ENCODE assay signal across 24 cellular contexts in the genomic region with DNA sequence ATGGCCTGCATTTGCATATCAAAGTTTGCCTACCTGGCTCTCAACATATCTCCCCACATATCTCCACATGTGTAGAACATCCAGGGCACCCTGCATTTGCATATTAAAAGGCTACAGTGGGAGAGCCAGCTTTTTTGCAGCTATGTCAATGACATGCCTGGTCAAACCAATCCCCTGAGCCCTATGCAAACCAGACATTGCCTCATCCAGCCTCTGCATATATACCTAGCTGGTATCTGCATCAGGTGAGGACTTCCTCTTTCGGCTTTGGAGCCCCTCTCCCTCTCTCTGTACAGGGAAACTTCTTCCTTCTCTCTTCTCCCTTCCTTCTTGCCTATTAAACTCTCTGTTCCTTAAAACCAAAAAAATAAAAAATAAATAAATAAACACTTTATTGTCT.
DNase-seq lines count a peak whose midpoint lies in the region; ATAC-seq, FAIRE-seq and TF ChIP-seq lines count a peak whose summit lies in the region.
"Had no signal": no experiment of that assay in that cellular context is flagged by ENCODE, and none has a peak within 500 bp of the region (broad histone marks: within the 10 kb centered on the region; RNA-seq: fewer than 3 reads in every experiment).

No MANE protein-coding gene starts in this region.

- H3K27ac ChIP-seq in mesendoderm (ENCODE audit: low read depth, low read length), result no peak overlapping the region
- H3K27ac ChIP-seq: A549; BLaER1 treated with 17β-estradiol and CSF1 and Interleukin-3, amounts not matched to agents 10 nM and 100 nM had no signal

- WGBS in mesendoderm (ENCODE audit: extremely low coverage, insufficient coverage, low lambda C conversion rate), result no CpG with 5 or more reads among the region's 1 CpG

- no peaks in the 10 kb centered on the region for H3K36me3 Mint-ChIP-seq in WTC11
- H3K36me3 Mint-ChIP-seq: CD14-positive monocyte had no signal

- H3K27me3 ChIP-seq in mesendoderm (ENCODE audit: insufficient read depth, low read length, poor library complexity), result no peaks in the 10 kb centered on the region
- H3K27me3 ChIP-seq: BE2C; BLaER1 treated with 17β-estradiol and CSF1 and Interleukin-3, amounts not matched to agents 10 nM and 100 nM had no signal

- H4K8ac ChIP-seq in mesendoderm (ENCODE audit: low read depth, low read length), result no peak overlapping the region

- no peak for TF ChIP-seq POLR2A in GM12891 (IDR thresholded peaks at IDR 0.05; ENCODE audit: low read depth, low read length)

- peaks cover 25% of the 10 kb centered on the region for H3K4me1 Mint-ChIP-seq in WTC11

- no peak overlapping the region for H3K27ac Mint-ChIP-seq in WTC11
- H3K27ac Mint-ChIP-seq: CD4-positive, alpha-beta T cell; HFFc6 had no signal

- no peaks in the 10 kb centered on the region for H3K9me3 Mint-ChIP-seq in WTC11
- H3K9me3 Mint-ChIP-seq: CD4-positive, alpha-beta T cell had no signal

- H3K27me3 Mint-ChIP-seq in WTC11 (ENCODE audit: low read depth), result no peaks in the 10 kb centered on the region; the same call in 1 of the 2 replicates
- H3K27me3 Mint-ChIP-seq: CD4-positive, alpha-beta T cell had no signal

- peak; percentile 69 for ATAC-seq in WTC11
- ATAC-seq: A549 had no signal

- DNase-seq in GM12891 (ENCODE audit: insufficient read length, low spot score), result no peak
- peak; percentile 49 to 62 for DNase-seq in NCI-H526 (lab: John Stamatoyannopoulos, UW)
- DNase-seq in WTC11 (ENCODE audit: low spot score), result no peak
- DNase-seq in mesendoderm, result peak; percentile 27
- no peak for DNase-seq in GM13977 (ENCODE audit: low spot score)
- no peak for DNase-seq in stimulated activated naive CD4-positive, alpha-beta T cell (lab: John Stamatoyannopoulos, UW)
- DNase-seq in anterior cingulate cortex (lab: John Stamatoyannopoulos, UW), result no peak
- DNase-seq: 8988T; ACHN; AML-193; BE2C; Calu3; CD4-positive, alpha-beta T cell; COR-L47; DMS53; DMS79 treated with DMSO at 0.1 percent for 48 hours; GOT3; HFFc6 had no signal

- no peaks in the 10 kb centered on the region for H3K79me1 ChIP-seq in mesendoderm (ENCODE audit: low read length)

- no peak overlapping the region for H3K9ac ChIP-seq in mesendoderm (ENCODE audit: low read length)
- H3K9ac ChIP-seq: BLaER1 treated with 17β-estradiol and CSF1 and Interleukin-3, amounts not matched to agents 10 nM and 100 nM had no signal

- no peak overlapping the region for H3K4me2 ChIP-seq in mesendoderm (ENCODE audit: low read length)
- H3K4me2 ChIP-seq: A549; BLaER1 treated with 17β-estradiol and CSF1 and Interleukin-3, amounts not matched to agents 10 nM and 100 nM had no signal

- no peaks in the 10 kb centered on the region for H3K79me2 ChIP-seq in mesendoderm (ENCODE audit: control insufficient read depth, insufficient read depth, low read length)

- no peak overlapping the region for H3K18ac ChIP-seq in mesendoderm (ENCODE audit: low read length)

- TF ChIP-seq CTCF in WTC11 (IDR thresholded peaks at IDR 0.05), result no peak
- TF ChIP-seq CTCF in GM13977 (IDR thresholded peaks at IDR 0.05; ENCODE audit: extremely low read depth, insufficient read depth, missing control alignments), result no peak

- no peak overlapping the region for H3K4me3 ChIP-seq in mesendoderm (ENCODE audit: low read length)
- H3K4me3 ChIP-seq: A549; BLaER1 treated with 17β-estradiol and CSF1 and Interleukin-3, amounts not matched to agents 10 nM and 100 nM; HAP-1 had no signal

- H2BK15ac ChIP-seq in mesendoderm (replicated peaks; ENCODE audit: low read depth), result no peak overlapping the region

- CTCF ChIA-PET in WTC11 (lab: Charles Lee), result no interaction called here

- no peak overlapping the region for H4K5ac ChIP-seq in mesendoderm (ENCODE audit: low read length)

- H3K4me3 Mint-ChIP-seq in WTC11, result no peak overlapping the region
- H3K4me3 Mint-ChIP-seq: CD14-positive monocyte; CD4-positive, alpha-beta T cell; HFFc6 had no signal

- no peak for FAIRE-seq in GM12891 (lab: Jason Lieb, UNC)
- FAIRE-seq: A549, G401.6, H54 had no signal

- no peak overlapping the region for H3K56ac ChIP-seq in mesendoderm (ENCODE audit: low read length)

- no peak overlapping the region for H3K23ac ChIP-seq in mesendoderm (ENCODE audit: low read length)

- no peaks in the 10 kb centered on the region for H3K36me3 ChIP-seq in mesendoderm (ENCODE audit: control insufficient read depth, insufficient read depth, low read length)
- H3K36me3 ChIP-seq: BE2C; BLaER1 treated with 17β-estradiol and CSF1 and Interleukin-3, amounts not matched to agents 10 nM and 100 nM; HAP-1 had no signal

- in situ Hi-C loops in GM13977 (cut with MboI; ENCODE audit: low pct_unique_long_range_greater_than_20kb, low sequenced_read_pairs, unreplicated experiment), result no loop called here

- H3K4me1 ChIP-seq in mesendoderm (ENCODE audit: control insufficient read depth, low read depth, low read length), result no peaks in the 10 kb centered on the region
- H3K4me1 ChIP-seq: A549, BE2C had no signal

- POLR2A ChIA-PET in WTC11 (lab: Charles Lee), result no interaction called here

- H2AK5ac ChIP-seq in mesendoderm (ENCODE audit: low read length), result no peak overlapping the region

- no peak overlapping the region for H2BK5ac ChIP-seq in mesendoderm (ENCODE audit: low read length)

- no peak overlapping the region for H3K4ac ChIP-seq in mesendoderm (ENCODE audit: low read depth, low read length)

- no peak overlapping the region for H2BK120ac ChIP-seq in mesendoderm (ENCODE audit: low read depth, low read length)

TF ChIP-seq in GM12891, 5 proteins besides CTCF, POLR2A, EP300 and RAD21:
- peak; percentile 52; the same call in 1 of the 2 replicates for TF ChIP-seq SPI1 (IDR thresholded peaks at IDR 0.05; ENCODE audit: low read depth, low read length)
- TF ChIP-seq PAX5 (IDR thresholded peaks at IDR 0.05; ENCODE audit: insufficient read depth, low read length, severe bottlenecking), result no peak

TF ChIP-seq in WTC11, 78 proteins besides CTCF, POLR2A, EP300 and RAD21:
- TF ChIP-seq CREM (CRISPR knock-in tag; IDR thresholded peaks at IDR 0.05) (no peak), ZNF232 (CRISPR knock-in tag; IDR thresholded peaks at IDR 0.05) (no peak), FOXJ3 (CRISPR knock-in tag; IDR thresholded peaks at IDR 0.05; ENCODE audit: borderline replicate concordance) (no peak), SP1 (CRISPR knock-in tag; conservative IDR thresholded peaks at IDR 0.05) (no peak), SOX15 (CRISPR knock-in tag; IDR thresholded peaks at IDR 0.05) (no peak), TEAD4 (CRISPR knock-in tag; IDR thresholded peaks at IDR 0.05) (no peak)
- TF ChIP-seq, protein P1, sequence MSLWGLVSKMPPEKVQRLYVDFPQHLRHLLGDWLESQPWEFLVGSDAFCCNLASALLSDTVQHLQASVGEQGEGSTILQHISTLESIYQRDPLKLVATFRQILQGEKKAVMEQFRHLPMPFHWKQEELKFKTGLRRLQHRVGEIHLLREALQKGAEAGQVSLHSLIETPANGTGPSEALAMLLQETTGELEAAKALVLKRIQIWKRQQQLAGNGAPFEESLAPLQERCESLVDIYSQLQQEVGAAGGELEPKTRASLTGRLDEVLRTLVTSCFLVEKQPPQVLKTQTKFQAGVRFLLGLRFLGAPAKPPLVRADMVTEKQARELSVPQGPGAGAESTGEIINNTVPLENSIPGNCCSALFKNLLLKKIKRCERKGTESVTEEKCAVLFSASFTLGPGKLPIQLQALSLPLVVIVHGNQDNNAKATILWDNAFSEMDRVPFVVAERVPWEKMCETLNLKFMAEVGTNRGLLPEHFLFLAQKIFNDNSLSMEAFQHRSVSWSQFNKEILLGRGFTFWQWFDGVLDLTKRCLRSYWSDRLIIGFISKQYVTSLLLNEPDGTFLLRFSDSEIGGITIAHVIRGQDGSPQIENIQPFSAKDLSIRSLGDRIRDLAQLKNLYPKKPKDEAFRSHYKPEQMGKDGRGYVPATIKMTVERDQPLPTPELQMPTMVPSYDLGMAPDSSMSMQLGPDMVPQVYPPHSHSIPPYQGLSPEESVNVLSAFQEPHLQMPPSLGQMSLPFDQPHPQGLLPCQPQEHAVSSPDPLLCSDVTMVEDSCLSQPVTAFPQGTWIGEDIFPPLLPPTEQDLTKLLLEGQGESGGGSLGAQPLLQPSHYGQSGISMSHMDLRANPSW (CRISPR knock-in tag; conservative IDR thresholded peaks at IDR 0.05; ENCODE audit: low read depth), result no peak
- TF ChIP-seq, protein P2, sequence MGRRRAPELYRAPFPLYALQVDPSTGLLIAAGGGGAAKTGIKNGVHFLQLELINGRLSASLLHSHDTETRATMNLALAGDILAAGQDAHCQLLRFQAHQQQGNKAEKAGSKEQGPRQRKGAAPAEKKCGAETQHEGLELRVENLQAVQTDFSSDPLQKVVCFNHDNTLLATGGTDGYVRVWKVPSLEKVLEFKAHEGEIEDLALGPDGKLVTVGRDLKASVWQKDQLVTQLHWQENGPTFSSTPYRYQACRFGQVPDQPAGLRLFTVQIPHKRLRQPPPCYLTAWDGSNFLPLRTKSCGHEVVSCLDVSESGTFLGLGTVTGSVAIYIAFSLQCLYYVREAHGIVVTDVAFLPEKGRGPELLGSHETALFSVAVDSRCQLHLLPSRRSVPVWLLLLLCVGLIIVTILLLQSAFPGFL (CRISPR knock-in tag; IDR thresholded peaks at IDR 0.05; ENCODE audit: borderline replicate concordance), result no peak
- TF ChIP-seq, protein P3, sequence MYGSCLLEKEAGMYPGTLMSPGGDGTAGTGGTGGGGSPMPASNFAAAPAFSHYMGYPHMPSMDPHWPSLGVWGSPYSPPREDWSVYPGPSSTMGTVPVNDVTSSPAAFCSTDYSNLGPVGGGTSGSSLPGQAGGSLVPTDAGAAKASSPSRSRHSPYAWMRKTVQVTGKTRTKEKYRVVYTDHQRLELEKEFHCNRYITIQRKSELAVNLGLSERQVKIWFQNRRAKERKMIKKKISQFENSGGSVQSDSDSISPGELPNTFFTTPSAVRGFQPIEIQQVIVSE (CRISPR knock-in tag; IDR thresholded peaks at IDR 0.05; ENCODE audit: borderline replicate concordance), result no peak

Comparison
In these comparisons a context has a peak if more than half of its experiments do, and no peak if none do; other contexts are left out.
1. DNase-seq: peak in NCI-H526 (2 of 2) and mesendoderm (single experiment); none in GM12891 (single experiment), WTC11 (single experiment), GM13977 (single experiment), stimulated activated naive CD4-positive, alpha-beta T cell (0 of 6) and anterior cingulate cortex (0 of 58).